ENCODE assay signal across 1 cellular context in the genomic region with DNA sequence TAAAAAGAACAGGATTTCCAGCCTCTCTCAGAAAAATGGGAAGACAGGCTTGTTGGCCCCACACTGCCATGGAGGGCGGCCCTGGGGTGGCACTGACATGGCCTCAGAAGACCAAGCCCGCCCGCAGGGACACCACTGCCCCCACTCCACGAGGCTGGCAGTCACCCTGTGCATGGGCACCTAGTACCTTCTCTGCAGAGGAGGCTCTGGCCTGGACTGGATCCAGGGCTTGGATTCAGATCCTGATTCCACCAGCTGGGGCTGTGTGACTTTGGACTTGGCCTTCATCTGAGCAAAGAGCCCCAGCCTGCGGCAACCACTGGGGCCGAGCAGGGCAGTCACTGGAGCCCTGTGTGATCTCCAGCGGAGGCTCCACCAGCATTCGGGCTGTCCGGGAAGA.
TF ChIP-seq lines count a peak whose summit lies in the region.

No MANE protein-coding gene starts in this region.

TF ChIP-seq in HepG2, 621 proteins besides CTCF, POLR2A, EP300 and RAD21:
- TF ChIP-seq AGO2 (optimal IDR thresholded peaks at IDR 0.05; ENCODE audit: low read depth, low read length) (no peak), KDM3A (CRISPR knock-in tag; IDR thresholded peaks at IDR 0.05; ENCODE audit: low read depth) (no peak), REXO4 (CRISPR knock-in tag; IDR thresholded peaks at IDR 0.05; ENCODE audit: borderline replicate concordance) (no peak), ZSCAN30 (CRISPR knock-in tag; IDR thresholded peaks at IDR 0.05) (no peak), NR1H2 (CRISPR knock-in tag; IDR thresholded peaks at IDR 0.05; ENCODE audit: borderline replicate concordance, low read depth) (no peak), ZC3H4 (CRISPR knock-in tag; IDR thresholded peaks at IDR 0.05; ENCODE audit: borderline replicate concordance) (no peak), RBM39 (IDR thresholded peaks at IDR 0.05; ENCODE audit: low read depth, low read length, poor library complexity, severe bottlenecking) (no peak), MXD4 (CRISPR knock-in tag; IDR thresholded peaks at IDR 0.05) (no peak), THRA (CRISPR knock-in tag; IDR thresholded peaks at IDR 0.05; ENCODE audit: borderline replicate concordance) (no peak), ARNT (IDR thresholded peaks at IDR 0.05) (no peak), NR3C1 (CRISPR knock-in tag; IDR thresholded peaks at IDR 0.05) (no peak), HNRNPL (IDR thresholded peaks at IDR 0.05; ENCODE audit: low read depth, low read length) (peak; percentile 60; the same call in 1 of the 2 replicates), PRDM15 (CRISPR knock-in tag; IDR thresholded peaks at IDR 0.05) (peak; percentile 83), SAP130 (CRISPR knock-in tag; IDR thresholded peaks at IDR 0.05; ENCODE audit: low read depth) (no peak), ZNF713 (CRISPR knock-in tag; IDR thresholded peaks at IDR 0.05) (no peak), ATF7 (IDR thresholded peaks at IDR 0.05) (no peak), ATF7 (CRISPR knock-in tag; IDR thresholded peaks at IDR 0.05) (no peak), ZMYM3 (CRISPR knock-in tag; IDR thresholded peaks at IDR 0.05) (peak; percentile 45), HNRNPK (IDR thresholded peaks at IDR 0.05; ENCODE audit: low read depth, low read length, poor library complexity, severe bottlenecking) (no peak), ZNF264 (CRISPR knock-in tag; IDR thresholded peaks at IDR 0.05) (no peak), ZNF263 (CRISPR knock-in tag; IDR thresholded peaks at IDR 0.05) (no peak), CHD2 (IDR thresholded peaks at IDR 0.05; ENCODE audit: low read depth, low read length) (no peak), PBX2 (CRISPR knock-in tag; IDR thresholded peaks at IDR 0.05) (no peak), ZNF570 (CRISPR knock-in tag; IDR thresholded peaks at IDR 0.05; ENCODE audit: borderline replicate concordance) (no peak), NFATC3 (CRISPR knock-in tag; IDR thresholded peaks at IDR 0.05) (no peak), PHF8 (CRISPR knock-in tag; IDR thresholded peaks at IDR 0.05) (no peak), RFXANK (CRISPR knock-in tag; IDR thresholded peaks at IDR 0.05) (no peak), ZFP1 (CRISPR knock-in tag; IDR thresholded peaks at IDR 0.05) (no peak), ZNF510 (CRISPR knock-in tag; IDR thresholded peaks at IDR 0.05; ENCODE audit: low read depth) (no peak), MYNN (CRISPR knock-in tag; IDR thresholded peaks at IDR 0.05; ENCODE audit: low read depth) (no peak), RNF219 (CRISPR knock-in tag; IDR thresholded peaks at IDR 0.05) (no peak), HMG20B (CRISPR knock-in tag; conservative IDR thresholded peaks at IDR 0.05) (no peak), MBD4 (IDR thresholded peaks at IDR 0.05; ENCODE audit: borderline replicate concordance, low read length) (no peak), ZNF441 (CRISPR knock-in tag; IDR thresholded peaks at IDR 0.05; ENCODE audit: borderline replicate concordance) (no peak), SPEN (CRISPR knock-in tag; IDR thresholded peaks at IDR 0.05; ENCODE audit: low read depth) (no peak), ASH2L (IDR thresholded peaks at IDR 0.05; ENCODE audit: insufficient read length, low read depth, low read length) (no peak), HNRNPUL1 (IDR thresholded peaks at IDR 0.05; ENCODE audit: low read depth, low read length) (no peak), ZNF768 (CRISPR knock-in tag; IDR thresholded peaks at IDR 0.05) (peak; percentile 79), HES4 (CRISPR knock-in tag; IDR thresholded peaks at IDR 0.05; ENCODE audit: borderline replicate concordance) (no peak), RXRA (CRISPR knock-in tag; IDR thresholded peaks at IDR 0.05) (no peak)
- TF ChIP-seq, protein P1, sequence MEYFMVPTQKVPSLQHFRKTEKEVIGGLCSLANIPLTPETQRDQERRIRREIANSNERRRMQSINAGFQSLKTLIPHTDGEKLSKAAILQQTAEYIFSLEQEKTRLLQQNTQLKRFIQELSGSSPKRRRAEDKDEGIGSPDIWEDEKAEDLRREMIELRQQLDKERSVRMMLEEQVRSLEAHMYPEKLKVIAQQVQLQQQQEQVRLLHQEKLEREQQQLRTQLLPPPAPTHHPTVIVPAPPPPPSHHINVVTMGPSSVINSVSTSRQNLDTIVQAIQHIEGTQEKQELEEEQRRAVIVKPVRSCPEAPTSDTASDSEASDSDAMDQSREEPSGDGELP (IDR thresholded peaks at IDR 0.05; ENCODE audit: borderline replicate concordance, low read depth) = peak; percentile 78
- TF ChIP-seq, protein P2, sequence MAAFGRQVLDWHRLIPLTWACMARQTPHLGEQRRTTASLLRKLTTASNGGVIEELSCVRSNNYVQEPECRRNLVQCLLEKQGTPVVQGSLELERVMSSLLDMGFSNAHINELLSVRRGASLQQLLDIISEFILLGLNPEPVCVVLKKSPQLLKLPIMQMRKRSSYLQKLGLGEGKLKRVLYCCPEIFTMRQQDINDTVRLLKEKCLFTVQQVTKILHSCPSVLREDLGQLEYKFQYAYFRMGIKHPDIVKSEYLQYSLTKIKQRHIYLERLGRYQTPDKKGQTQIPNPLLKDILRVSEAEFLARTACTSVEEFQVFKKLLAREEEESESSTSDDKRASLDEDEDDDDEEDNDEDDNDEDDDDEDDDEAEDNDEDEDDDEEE (CRISPR knock-in tag; IDR thresholded peaks at IDR 0.05) = no peak
- TF ChIP-seq, protein P3, sequence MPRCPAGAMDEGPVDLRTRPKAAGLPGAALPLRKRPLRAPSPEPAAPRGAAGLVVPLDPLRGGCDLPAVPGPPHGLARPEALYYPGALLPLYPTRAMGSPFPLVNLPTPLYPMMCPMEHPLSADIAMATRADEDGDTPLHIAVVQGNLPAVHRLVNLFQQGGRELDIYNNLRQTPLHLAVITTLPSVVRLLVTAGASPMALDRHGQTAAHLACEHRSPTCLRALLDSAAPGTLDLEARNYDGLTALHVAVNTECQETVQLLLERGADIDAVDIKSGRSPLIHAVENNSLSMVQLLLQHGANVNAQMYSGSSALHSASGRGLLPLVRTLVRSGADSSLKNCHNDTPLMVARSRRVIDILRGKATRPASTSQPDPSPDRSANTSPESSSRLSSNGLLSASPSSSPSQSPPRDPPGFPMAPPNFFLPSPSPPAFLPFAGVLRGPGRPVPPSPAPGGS (CRISPR knock-in tag; IDR thresholded peaks at IDR 0.05) = no peak
- TF ChIP-seq, protein P4, sequence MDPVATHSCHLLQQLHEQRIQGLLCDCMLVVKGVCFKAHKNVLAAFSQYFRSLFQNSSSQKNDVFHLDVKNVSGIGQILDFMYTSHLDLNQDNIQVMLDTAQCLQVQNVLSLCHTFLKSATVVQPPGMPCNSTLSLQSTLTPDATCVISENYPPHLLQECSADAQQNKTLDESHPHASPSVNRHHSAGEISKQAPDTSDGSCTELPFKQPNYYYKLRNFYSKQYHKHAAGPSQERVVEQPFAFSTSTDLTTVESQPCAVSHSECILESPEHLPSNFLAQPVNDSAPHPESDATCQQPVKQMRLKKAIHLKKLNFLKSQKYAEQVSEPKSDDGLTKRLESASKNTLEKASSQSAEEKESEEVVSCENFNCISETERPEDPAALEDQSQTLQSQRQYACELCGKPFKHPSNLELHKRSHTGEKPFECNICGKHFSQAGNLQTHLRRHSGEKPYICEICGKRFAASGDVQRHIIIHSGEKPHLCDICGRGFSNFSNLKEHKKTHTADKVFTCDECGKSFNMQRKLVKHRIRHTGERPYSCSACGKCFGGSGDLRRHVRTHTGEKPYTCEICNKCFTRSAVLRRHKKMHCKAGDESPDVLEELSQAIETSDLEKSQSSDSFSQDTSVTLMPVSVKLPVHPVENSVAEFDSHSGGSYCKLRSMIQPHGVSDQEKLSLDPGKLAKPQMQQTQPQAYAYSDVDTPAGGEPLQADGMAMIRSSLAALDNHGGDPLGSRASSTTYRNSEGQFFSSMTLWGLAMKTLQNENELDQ (CRISPR knock-in tag; IDR thresholded peaks at IDR 0.05; ENCODE audit: borderline replicate concordance) = no peak
- TF ChIP-seq, protein P5, sequence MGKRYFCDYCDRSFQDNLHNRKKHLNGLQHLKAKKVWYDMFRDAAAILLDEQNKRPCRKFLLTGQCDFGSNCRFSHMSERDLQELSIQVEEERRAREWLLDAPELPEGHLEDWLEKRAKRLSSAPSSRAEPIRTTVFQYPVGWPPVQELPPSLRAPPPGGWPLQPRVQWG (CRISPR knock-in tag; IDR thresholded peaks at IDR 0.05; ENCODE audit: borderline replicate concordance, low read depth) = no peak
- TF ChIP-seq, protein P6, sequence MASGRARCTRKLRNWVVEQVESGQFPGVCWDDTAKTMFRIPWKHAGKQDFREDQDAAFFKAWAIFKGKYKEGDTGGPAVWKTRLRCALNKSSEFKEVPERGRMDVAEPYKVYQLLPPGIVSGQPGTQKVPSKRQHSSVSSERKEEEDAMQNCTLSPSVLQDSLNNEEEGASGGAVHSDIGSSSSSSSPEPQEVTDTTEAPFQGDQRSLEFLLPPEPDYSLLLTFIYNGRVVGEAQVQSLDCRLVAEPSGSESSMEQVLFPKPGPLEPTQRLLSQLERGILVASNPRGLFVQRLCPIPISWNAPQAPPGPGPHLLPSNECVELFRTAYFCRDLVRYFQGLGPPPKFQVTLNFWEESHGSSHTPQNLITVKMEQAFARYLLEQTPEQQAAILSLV (CRISPR knock-in tag; IDR thresholded peaks at IDR 0.05; ENCODE audit: borderline replicate concordance) = no peak
